ENCODE assay signal across 8 cellular contexts in genomic region chr1:43172532-43172972, GRCh38. TPM values are rescaled to one million over a fixed set of nuclear protein-coding genes. Genes with fewer than 3 reads are reported as not detected.
DNase-seq lines count a peak whose midpoint lies in the region; ATAC-seq and TF ChIP-seq lines count a peak whose summit lies in the region.

No MANE protein-coding gene starts in this region.

- intact Hi-C loops in body of pancreas (cut with DNase I), result no loop called here

- no peak for TF ChIP-seq POLR2A in body of pancreas (IDR thresholded peaks at IDR 0.05)

- H3K27me3 ChIP-seq in GM06990 (replicated peaks; ENCODE audit: control insufficient read depth, insufficient read depth, low read length) (no peaks in the 10 kb centered on the region), body of pancreas (no peaks in the 10 kb centered on the region), iPS-15b (ENCODE audit: control insufficient read depth, insufficient read depth, low read length) (peaks cover 13% of the 10 kb centered on the region)

- peak overlapping the region; percentile 98 for H3K4me3 Mint-ChIP-seq in T-helper 1 cell treated with Interleukin-12 subunit alpha and Interleukin-12 subunit beta and Interleukin-4 antibody, amounts not matched to agents 30 μg/mL and 1 μg/mL, for 36 hours

- H3K27me3 Mint-ChIP-seq in T-helper 1 cell treated with Interleukin-12 subunit alpha and Interleukin-12 subunit beta and Interleukin-4 antibody, amounts not matched to agents 30 μg/mL and 1 μg/mL, for 36 hours (ENCODE audit: low read depth), result peaks cover 29% of the 10 kb centered on the region

- peaks cover 24% of the 10 kb centered on the region for H3K4me1 Mint-ChIP-seq in T-helper 1 cell treated with Interleukin-12 subunit alpha and Interleukin-12 subunit beta and Interleukin-4 antibody, amounts not matched to agents 30 μg/mL and 1 μg/mL, for 36 hours (ENCODE audit: low read depth)

- WGBS in body of pancreas, 2 donors, result 0 to 1% methylated on average over 18 to 19 of the region's 19 CpGs

- H3K9ac ChIP-seq in iPS-15b (ENCODE audit: low read depth, low read length), result no peak overlapping the region

- H3K36me3 ChIP-seq in GM06990 (ENCODE audit: control insufficient read depth, insufficient read depth, low read length) (peaks cover 9% of the 10 kb centered on the region), body of pancreas (replicated peaks in 1 of 2; ENCODE audit: insufficient read depth in 1 of 2, low read depth in 2 of 2) (peaks cover 0 to 8% of the 10 kb centered on the region in 2 donors), iPS-15b (ENCODE audit: control insufficient read depth, insufficient read depth, low read length) (no peaks in the 10 kb centered on the region)

- peaks cover 16% of the 10 kb centered on the region for H3K4me1 ChIP-seq in body of pancreas
- H3K4me1 ChIP-seq in iPS-15b (ENCODE audit: control insufficient read depth, insufficient read depth, low read length), result peaks cover 10% of the 10 kb centered on the region

- peak; percentile 48 for ATAC-seq in HG02763 (IDR thresholded peaks at IDR 0.05; ENCODE audit: unreplicated experiment)
- peak; percentile 97 for ATAC-seq in body of pancreas

- TF ChIP-seq CTCF in GM06990 (IDR thresholded peaks at IDR 0.05; ENCODE audit: insufficient read depth, low read length, poor library complexity, severe bottlenecking) (no peak), body of pancreas (IDR thresholded peaks at IDR 0.05) (no peak)

- H3K4me3 ChIP-seq in GM06990 (replicated peaks; ENCODE audit: low read depth, low read length), result peak overlapping the region; percentile 99
- peak overlapping the region; percentile 60 to 94 for H3K4me3 ChIP-seq in body of pancreas
- peak overlapping the region; percentile 97 for H3K4me3 ChIP-seq in iPS-15b (ENCODE audit: low read depth, low read length)
- peak overlapping the region; percentile 85 for H3K4me3 ChIP-seq in skeletal muscle cell (ENCODE audit: low read depth, low read length)

- peak overlapping the region in 3 of 4 donors; percentile 1 to 77 (median 61) for H3K27ac ChIP-seq in body of pancreas

- no peaks in the 10 kb centered on the region for H3K9me3 Mint-ChIP-seq in T-helper 1 cell treated with Interleukin-12 subunit alpha and Interleukin-12 subunit beta and Interleukin-4 antibody, amounts not matched to agents 30 μg/mL and 1 μg/mL, for 36 hours

- H3K9me3 ChIP-seq in body of pancreas (no peaks in the 10 kb centered on the region), iPS-15b (ENCODE audit: control insufficient read depth, insufficient read depth, low read length) (no peaks in the 10 kb centered on the region)

- peak overlapping the region; percentile 91 for H3K27ac Mint-ChIP-seq in T-helper 1 cell treated with Interleukin-12 subunit alpha and Interleukin-12 subunit beta and Interleukin-4 antibody, amounts not matched to agents 30 μg/mL and 1 μg/mL, for 36 hours

- H3K36me3 Mint-ChIP-seq in T-helper 1 cell treated with Interleukin-12 subunit alpha and Interleukin-12 subunit beta and Interleukin-4 antibody, amounts not matched to agents 30 μg/mL and 1 μg/mL, for 36 hours (ENCODE audit: low read depth), result peaks cover 16% of the 10 kb centered on the region

- DNase-seq in GM06990 (ENCODE audit: extremely low read depth, insufficient read length) (peak; percentile 87), NCI-H146 (lab: John Stamatoyannopoulos, UW) (peak; percentile 83), body of pancreas (peak; percentile 77 to 90 (median 87)), skeletal muscle cell (ENCODE audit: low read depth) (peak; percentile 76)
- no peak for DNase-seq in central memory CD4-positive, alpha-beta T cell

RNA-seq across cellular contexts. Expression of gene CFAP57, which starts 0.4 kb away (rescaled TPM):
- total RNA-seq in body of pancreas, result 1 to 10 TPM in 1 of 2 donors, under 1 TPM in 1; 0.26 to 1.3 TPM

RNA-seq across cellular contexts. Expression of gene EBNA1BP2, which starts 0.5 kb away (rescaled TPM):
- total RNA-seq in body of pancreas, result 10 to 100 TPM; 27.5 to 35.3 TPM
